Comparison of ENCODE assay signal across 21 cellular contexts in the genomic region with DNA sequence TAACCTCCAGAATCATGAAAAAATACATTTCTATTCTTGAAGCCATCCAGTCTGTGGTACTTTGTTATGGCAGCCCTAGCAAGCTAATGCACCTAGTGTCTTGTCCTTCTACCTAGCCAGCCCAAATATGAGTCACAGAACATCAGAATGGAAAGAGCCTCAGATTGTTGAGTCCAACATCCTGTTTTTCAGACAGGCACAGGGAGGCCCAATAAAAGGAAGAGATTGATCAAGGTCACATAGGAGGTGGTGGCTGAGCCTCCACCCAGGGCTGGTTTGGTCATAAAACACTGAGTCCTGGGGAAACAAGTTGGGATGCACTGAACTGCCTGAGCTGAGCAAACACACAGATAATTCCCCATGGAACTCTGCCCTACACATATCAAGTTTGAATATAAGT.
DNase-seq lines count a peak whose midpoint lies in the region; ATAC-seq and TF ChIP-seq lines count a peak whose summit lies in the region.
"Had no signal": no experiment of that assay in that cellular context is flagged by ENCODE, and none has a peak within 500 bp of the region (broad histone marks: within the 10 kb centered on the region; RNA-seq: fewer than 3 reads in every experiment).

No MANE protein-coding gene starts in this region.

- H3K4me3 Mint-ChIP-seq in natural killer cell treated with Interleukin-12 subunit alpha and Interleukin-12 subunit beta and Interleukin-15 and Interleukin-18, amount 100 ng/mL, for 72 hours = no peak overlapping the region
- H3K4me3 Mint-ChIP-seq: GM23338 had no signal

- no peaks in the 10 kb centered on the region for H3K9me3 ChIP-seq in hepatocyte (ENCODE audit: low read depth)
- no peaks in the 10 kb centered on the region for H3K9me3 ChIP-seq in upper lobe of right lung

- H3K4me1 Mint-ChIP-seq in natural killer cell treated with Interleukin-12 subunit alpha and Interleukin-12 subunit beta and Interleukin-15 and Interleukin-18, amount 100 ng/mL, for 72 hours (ENCODE audit: low read depth in 2 of 2) = no peaks in the 10 kb centered on the region

- TF ChIP-seq POLR2A in GM18505 (IDR thresholded peaks at IDR 0.05; ENCODE audit: borderline replicate concordance, extremely low read depth, insufficient read depth, insufficient read length) = no peak

- H3K27ac ChIP-seq in hepatocyte (peak overlapping the region; percentile 27), upper lobe of right lung (no peak overlapping the region)
- H3K27ac ChIP-seq: C4-2B, SK-N-MC had no signal

- H2AFZ ChIP-seq in hepatocyte = no peak overlapping the region
- H2AFZ ChIP-seq: GM23338 had no signal

- intact Hi-C loops in upper lobe of right lung (cut with DNase I) = no loop called here

- H3K27me3 ChIP-seq in hepatocyte (no peaks in the 10 kb centered on the region), upper lobe of right lung (no peaks in the 10 kb centered on the region)

- DNase-seq in M059J (ENCODE audit: low read depth) (peak; percentile 37), dermis blood vessel endothelial cell (peak; percentile 29), hepatocyte (ENCODE audit: low spot score) (peak; percentile 32), upper lobe of right lung (no peak)
- DNase-seq in natural killer cell treated with Interleukin-12 subunit alpha and Interleukin-12 subunit beta and Interleukin-15 and Interleukin-18, amount 100 ng/mL, for 72 hours (ENCODE audit: low spot score) = no peak
- DNase-seq: AML-193, DND-41, GF-D8, NCI-H1105, NCI-H2081, NCI-H2171 treated with DMSO at 0.1 percent for 48 hours, NCI-H446, NCI-H526 treated with DMSO at 0.1 percent for 48 hours, SHP77 had no signal

- no peaks in the 10 kb centered on the region for H4K20me1 ChIP-seq in hepatocyte (ENCODE audit: insufficient read depth, poor library complexity, severe bottlenecking)

- no peaks in the 10 kb centered on the region for H3K36me3 Mint-ChIP-seq in natural killer cell treated with Interleukin-12 subunit alpha and Interleukin-12 subunit beta and Interleukin-15 and Interleukin-18, amount 100 ng/mL, for 72 hours

- H3K36me3 ChIP-seq in hepatocyte (replicated peaks; ENCODE audit: insufficient read depth, low read depth) (no peaks in the 10 kb centered on the region), upper lobe of right lung (no peaks in the 10 kb centered on the region)

- H3K4me3 ChIP-seq in hepatocyte = no peak overlapping the region
- H3K4me3 ChIP-seq in upper lobe of right lung = no peak overlapping the region
- H3K4me3 ChIP-seq: GM23338, K562, SK-N-MC had no signal

- TF ChIP-seq CTCF in hepatocyte (IDR thresholded peaks at IDR 0.05; ENCODE audit: poor library complexity) (no peak), upper lobe of right lung (IDR thresholded peaks at IDR 0.05) (no peak)

- peaks cover 3% of the 10 kb centered on the region for H3K9me3 Mint-ChIP-seq in natural killer cell treated with Interleukin-12 subunit alpha and Interleukin-12 subunit beta and Interleukin-15 and Interleukin-18, amount 100 ng/mL, for 72 hours

- H3K79me2 ChIP-seq in hepatocyte = no peaks in the 10 kb centered on the region

- H3K4me1 ChIP-seq in hepatocyte (ENCODE audit: insufficient read depth) (no peaks in the 10 kb centered on the region), upper lobe of right lung (no peaks in the 10 kb centered on the region)

- H3K27me3 Mint-ChIP-seq in natural killer cell treated with Interleukin-12 subunit alpha and Interleukin-12 subunit beta and Interleukin-15 and Interleukin-18, amount 100 ng/mL, for 72 hours = peaks cover 0 to 8% of the 10 kb centered on the region in 2 donors

- H3K27ac Mint-ChIP-seq in natural killer cell treated with Interleukin-12 subunit alpha and Interleukin-12 subunit beta and Interleukin-15 and Interleukin-18, amount 100 ng/mL, for 72 hours = no peak overlapping the region
- H3K27ac Mint-ChIP-seq: GM23338 had no signal

- ATAC-seq in HG02588 (IDR thresholded peaks at IDR 0.05; ENCODE audit: unreplicated experiment) = no peak
- ATAC-seq in GM18505 (IDR thresholded peaks at IDR 0.05; ENCODE audit: unreplicated experiment) = no peak
- no peak for ATAC-seq in upper lobe of right lung
- ATAC-seq in natural killer cell treated with Interleukin-12 subunit alpha and Interleukin-12 subunit beta and Interleukin-15 and Interleukin-18, amount 100 ng/mL, for 72 hours = no peak
- ATAC-seq: GM23338, HCT116, K562 had no signal

- H3K9me2 ChIP-seq in hepatocyte (replicated peaks; ENCODE audit: insufficient read depth) = no peaks in the 10 kb centered on the region

- no peak overlapping the region for H3K4me2 ChIP-seq in hepatocyte
- H3K4me2 ChIP-seq: GM23338 had no signal

Comparison
In these comparisons a context has a peak if more than half of its experiments do, and no peak if none do; other contexts are left out.
1. DNase-seq: peak in M059J (single experiment), dermis blood vessel endothelial cell (single experiment) and hepatocyte (single experiment); none in upper lobe of right lung (single experiment) and natural killer cell treated with Interleukin-12 subunit alpha and Interleukin-12 subunit beta and Interleukin-15 and Interleukin-18, amount 100 ng/mL, for 72 hours (single experiment).